In genomic region chr5:6423327-6424109, GRCh38 we compare ENCODE assay signal across 30 cellular contexts. TPM values are rescaled to one million over a fixed set of nuclear protein-coding genes. Genes with fewer than 3 reads are reported as not detected.
"Had no signal": no experiment of that assay in that cellular context is flagged by ENCODE, and none has a peak within 500 bp of the region (broad histone marks: within the 10 kb centered on the region; RNA-seq: fewer than 3 reads in every experiment).

No MANE protein-coding gene starts in this region.

- H3K4me3 ChIP-seq: colonic mucosa, dorsolateral prefrontal cortex, pancreas, prostate gland, spleen, suprapubic skin, tibial artery had no signal

- DNase-seq: activated CD4-positive, alpha-beta T cell treated with anti-CD3 and anti-CD28 coated beads for 4 hours; activated CD4-positive, alpha-beta T cell treated with anti-CD3 and anti-CD28 coated beads, Interleukin-2, amount 50 U/mL, for 4 hours; activated naive CD4-positive, alpha-beta T cell; activated T-cell treated with anti-CD3 and anti-CD28 coated beads for 4 hours; activated T-cell treated with anti-CD3 and anti-CD28 coated beads, Interleukin-2, amount 50 U/mL, for 72 hours; anterior cingulate cortex; cerebellar nuclear complex; colonic mucosa; dorsolateral prefrontal cortex; effector memory CD8-positive, alpha-beta T cell; head of caudate nucleus; hypothalamus; kidney glomerular epithelial cell; mammary epithelial cell; naive B cell; nephron progenitor cell; nucleus accumbens; pancreas; right cardiac atrium; spleen; stimulated activated naive CD4-positive, alpha-beta T cell; T-helper 9 cell; tibial artery had no signal

- ATAC-seq: activated T-cell treated with anti-CD3 and anti-CD28 coated beads, Interleukin-2, amount 50 U/mL, for 72 hours; effector memory CD8-positive, alpha-beta T cell; pancreas had no signal

- H3K36me3 ChIP-seq: colonic mucosa, pancreas, prostate gland, spleen, suprapubic skin, tibial artery had no signal

- H3K27me3 ChIP-seq: colonic mucosa, pancreas, tibial artery had no signal

- FAIRE-seq: bronchial epithelial cell, pancreas, TTC549 had no signal

- H3K4me1 ChIP-seq: colonic mucosa, pancreas, spleen, suprapubic skin had no signal

- H3K9me3 ChIP-seq: colonic mucosa, pancreas, prostate gland, spleen, suprapubic skin, tibial artery had no signal

- H3K27ac ChIP-seq: colonic mucosa, dorsolateral prefrontal cortex, pancreas, prostate gland, spleen, suprapubic skin, tibial artery, VCaP had no signal

RNA-seq across cellular contexts. Expression of gene UBE2QL1, which starts 25.1 kb away (rescaled TPM):
- total RNA-seq: bronchial epithelial cell, fibroblast of lung, fibroblast of villous mesenchyme had no signal
- polyA plus RNA-seq: fibroblast of lung had no signal
